Comparison of ENCODE assay signal across 28 cellular contexts in the genomic region with DNA sequence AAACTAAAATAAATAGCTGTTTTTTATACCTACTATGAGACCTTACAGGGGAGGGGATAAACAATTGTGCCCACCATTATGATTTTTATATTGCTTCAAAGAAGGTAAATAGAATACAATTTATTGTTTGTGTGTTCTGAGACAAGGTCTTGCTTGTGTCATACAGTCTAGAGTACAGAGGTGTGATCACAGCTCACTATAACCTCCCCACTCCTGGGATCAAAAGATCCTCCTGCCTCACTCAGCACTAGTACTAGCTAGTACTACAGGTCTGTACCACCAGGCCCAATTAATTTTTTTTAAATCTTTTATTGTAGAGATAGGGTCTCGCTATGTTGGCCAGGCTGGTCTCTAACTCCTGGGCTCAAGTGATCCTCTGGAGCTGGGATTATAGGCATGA.
"Had no signal": no experiment of that assay in that cellular context is flagged by ENCODE, and none has a peak within 500 bp of the region (broad histone marks: within the 10 kb centered on the region; RNA-seq: fewer than 3 reads in every experiment).

No MANE protein-coding gene starts in this region.

- ATAC-seq: natural killer cell; psoas muscle; right cardiac atrium; sciatic nerve; stimulated activated effector memory CD8-positive, alpha-beta T cell treated with anti-CD3 and anti-CD28 coated beads, Interleukin-12 subunit alpha, Interleukin-12 subunit beta, amount 100 ng/mL, for 72 hours; stimulated activated naive B cell treated with anti-CD40 and anti-IgM and Interleukin-4, amounts not matched to agents 10 μg/mL and 1 μg/mL and 100 μg/mL, for 72 hours had no signal

- H3K27ac ChIP-seq: neural progenitor cell, ovary, parathyroid adenoma, skin epidermis, stomach, thoracic aorta, thyroid gland, upper lobe of left lung, vagina had no signal

- H3K4me3 ChIP-seq: neural progenitor cell, ovary, psoas muscle, skin epidermis, stomach, thoracic aorta, thyroid gland, tibial nerve, upper lobe of left lung, vagina had no signal

- H3K27ac Mint-ChIP-seq: natural killer cell; nephron; neural progenitor cell; progenitor cell of endocrine pancreas; stimulated activated effector memory CD8-positive, alpha-beta T cell treated with anti-CD3 and anti-CD28 coated beads, Interleukin-12 subunit alpha, Interleukin-12 subunit beta, amount 100 ng/mL, for 72 hours; stimulated activated naive B cell treated with anti-CD40 and anti-IgM and Interleukin-4, amounts not matched to agents 10 μg/mL and 1 μg/mL and 100 μg/mL, for 72 hours; stimulated activated naive CD8-positive, alpha-beta T cell treated with anti-CD3 and anti-CD28 coated beads, Interleukin-15, Interleukin-2, amounts not matched to agents 100 ng/mL and 50 ng/mL, for 24 hours had no signal

- H3K27me3 ChIP-seq: neural progenitor cell, ovary, stomach, thyroid gland, tibial nerve, upper lobe of left lung, vagina had no signal

- H3K4me1 ChIP-seq: parathyroid adenoma had no signal

- H3K4me3 Mint-ChIP-seq: natural killer cell; nephron; neural progenitor cell; stimulated activated effector memory CD8-positive, alpha-beta T cell treated with anti-CD3 and anti-CD28 coated beads, Interleukin-12 subunit alpha, Interleukin-12 subunit beta, amount 100 ng/mL, for 72 hours; stimulated activated naive B cell treated with anti-CD40 and anti-IgM and Interleukin-4, amounts not matched to agents 10 μg/mL and 1 μg/mL and 100 μg/mL, for 72 hours; stimulated activated naive CD8-positive, alpha-beta T cell treated with anti-CD3 and anti-CD28 coated beads, Interleukin-15, Interleukin-2, amounts not matched to agents 100 ng/mL and 50 ng/mL, for 24 hours had no signal

- DNase-seq: natural killer cell; occipital lobe; ovary; posterior cingulate gyrus; psoas muscle; right cardiac atrium; stimulated activated CD4-positive, alpha-beta T cell treated with anti-CD3 and anti-CD28 coated beads, Interleukin-15, amount 100 ng/mL, for 24 hours; stimulated activated CD4-positive, alpha-beta T cell treated with anti-CD3 and anti-CD28 coated beads, Interleukin-2, amount 100 ng/mL, for 24 hours; stimulated activated CD4-positive, alpha-beta T cell treated with anti-CD3 and anti-CD28 coated beads, Interleukin-2, amount 100 ng/mL, for 48 hours; stimulated activated CD4-positive, alpha-beta T cell treated with anti-CD3 and anti-CD28 coated beads, Interleukin-4, amount 100 ng/mL, for 24 hours; stimulated activated naive B cell treated with anti-CD40 and anti-IgM and Interleukin-4, amounts not matched to agents 10 μg/mL and 1 μg/mL and 100 μg/mL, for 72 hours; stimulated activated naive CD4-positive, alpha-beta T cell treated with Interleukin-2 at 50 U/mL for 16 hours; stomach; thyroid gland; trophoblast cell; upper lobe of left lung had no signal

- H3K9me3 Mint-ChIP-seq: natural killer cell; nephron; stimulated activated effector memory CD8-positive, alpha-beta T cell treated with anti-CD3 and anti-CD28 coated beads, Interleukin-12 subunit alpha, Interleukin-12 subunit beta, amount 100 ng/mL, for 72 hours; stimulated activated naive B cell treated with anti-CD40 and anti-IgM and Interleukin-4, amounts not matched to agents 10 μg/mL and 1 μg/mL and 100 μg/mL, for 72 hours; stimulated activated naive CD8-positive, alpha-beta T cell treated with anti-CD3 and anti-CD28 coated beads, Interleukin-15, Interleukin-2, amounts not matched to agents 100 ng/mL and 50 ng/mL, for 24 hours had no signal

- H3K9me3 ChIP-seq: ovary, psoas muscle, stomach, thoracic aorta, thyroid gland, tibial nerve, upper lobe of left lung, vagina had no signal

- H3K4me2 ChIP-seq: neural progenitor cell had no signal

- H3K27me3 Mint-ChIP-seq: progenitor cell of endocrine pancreas; stimulated activated naive B cell treated with anti-CD40 and anti-IgM and Interleukin-4, amounts not matched to agents 10 μg/mL and 1 μg/mL and 100 μg/mL, for 72 hours had no signal

- FAIRE-seq: urothelium cell line had no signal

- H3K9ac ChIP-seq: neural progenitor cell, parathyroid adenoma had no signal

- H3K36me3 Mint-ChIP-seq: stimulated activated effector memory CD8-positive, alpha-beta T cell treated with anti-CD3 and anti-CD28 coated beads, Interleukin-12 subunit alpha, Interleukin-12 subunit beta, amount 100 ng/mL, for 72 hours had no signal

- H3K36me3 ChIP-seq: neural progenitor cell, ovary, thoracic aorta, vagina had no signal

- H2AFZ ChIP-seq: neural progenitor cell, parathyroid adenoma had no signal
